Comparison of ENCODE assay signal across 25 cellular contexts in the genomic region with DNA sequence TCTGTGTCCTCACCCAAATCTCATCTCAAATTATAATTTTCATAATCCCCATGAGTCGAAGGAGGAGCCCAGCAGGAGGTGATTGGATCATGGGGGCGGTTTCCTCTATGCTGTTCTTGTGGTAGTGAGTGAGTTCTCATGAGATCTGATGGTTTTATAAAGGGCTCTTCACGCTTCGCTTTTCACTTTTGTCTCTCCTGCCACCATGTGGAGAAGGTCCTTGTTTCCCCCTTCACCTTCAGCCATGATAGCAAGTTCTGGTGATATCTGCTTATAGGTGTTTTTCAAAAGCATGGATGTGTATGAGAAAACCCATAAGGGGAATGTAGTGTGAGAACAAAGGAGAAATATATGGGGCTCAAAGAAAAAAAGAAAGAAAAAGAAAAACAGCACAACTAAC.
DNase-seq lines count a peak whose midpoint lies in the region; ATAC-seq and TF ChIP-seq lines count a peak whose summit lies in the region.
"Had no signal": no experiment of that assay in that cellular context is flagged by ENCODE, and none has a peak within 500 bp of the region (broad histone marks: within the 10 kb centered on the region; RNA-seq: fewer than 3 reads in every experiment).

No MANE protein-coding gene starts in this region.

- peak; percentile 39; the same call in 1 of the 2 replicates for TF ChIP-seq CTCF in A673 (conservative IDR thresholded peaks at IDR 0.05; ENCODE audit: low read depth, low read length)
- peak; percentile 29 for TF ChIP-seq CTCF in GM12865 (IDR thresholded peaks at IDR 0.05; ENCODE audit: insufficient read depth, low read depth, low read length, missing control alignments)
- no peak for TF ChIP-seq CTCF in NB4 (IDR thresholded peaks at IDR 0.05; ENCODE audit: low read depth, low read length)

- intact Hi-C loops in A673 (cut with micrococcal nuclease; ENCODE audit: unreplicated experiment): no loop called here
- intact Hi-C loops in activated CD4-positive, alpha-beta memory T cell treated with anti-CD3 and anti-CD28 coated beads for 36 hours (cut with micrococcal nuclease): no loop called here

- no peak overlapping the region for H3K4me3 Mint-ChIP-seq in activated CD4-positive, alpha-beta memory T cell treated with anti-CD3 and anti-CD28 coated beads for 36 hours
- H3K4me3 Mint-ChIP-seq: CD4-positive, alpha-beta T cell; effector memory CD8-positive, alpha-beta T cell; T-helper 17 cell; WTC11 had no signal

- peaks cover 4% of the 10 kb centered on the region for H3K9me3 ChIP-seq in A673 (ENCODE audit: low read depth, low read length, poor library complexity, severe bottlenecking)
- H3K9me3 ChIP-seq: colonic mucosa, esophagus squamous epithelium, MG63, spleen had no signal

- H3K27ac ChIP-seq in A673 (ENCODE audit: low read depth, low read length, poor library complexity, severe bottlenecking): no peak overlapping the region
- H3K27ac ChIP-seq: colonic mucosa, esophagus squamous epithelium, SK-N-MC, spleen had no signal

- no peak overlapping the region for H3K27ac Mint-ChIP-seq in activated CD4-positive, alpha-beta memory T cell treated with anti-CD3 and anti-CD28 coated beads for 36 hours
- H3K27ac Mint-ChIP-seq: CD4-positive, alpha-beta T cell; effector memory CD8-positive, alpha-beta T cell; T-helper 17 cell; WTC11 had no signal

- peak; percentile 35 for DNase-seq in A673 (ENCODE audit: low spot score)
- DNase-seq in GM12865 (ENCODE audit: low read depth): peak; percentile 28
- peak; percentile 7 for DNase-seq in NB4 (ENCODE audit: low read depth)
- peak; percentile 6 for DNase-seq in cerebellar cortex (ENCODE audit: low spot score)
- DNase-seq in activated CD4-positive, alpha-beta memory T cell treated with anti-CD3 and anti-CD28 coated beads for 36 hours: no peak
- no peak for DNase-seq in activated CD4-positive, alpha-beta T cell treated with anti-CD3 and anti-CD28 coated beads, Interleukin-2, amount 50 U/mL, for 4 hours
- DNase-seq: activated CD4-positive, alpha-beta T cell treated with anti-CD3 and anti-CD28 coated beads, Interleukin-2, amount 50 U/mL, for 48 hours; activated gamma-delta T cell treated with Interleukin-2 at 50 U/mL for 16 hours; CD4-positive, alpha-beta T cell; colonic mucosa; effector memory CD8-positive, alpha-beta T cell; esophagus squamous epithelium; GDM1; MG63; NCI-H1436; NCI-H526 treated with DMSO at 0.1 percent for 48 hours; spleen; stimulated activated CD4-positive, alpha-beta T cell treated with anti-CD3 and anti-CD28 coated beads, Interleukin-4, amount 100 ng/mL, for 24 hours; stimulated activated naive CD4-positive, alpha-beta T cell treated with Interleukin-2 at 50 U/mL for 16 hours; T-helper 17 cell had no signal

- H3K4me1 Mint-ChIP-seq in activated CD4-positive, alpha-beta memory T cell treated with anti-CD3 and anti-CD28 coated beads for 36 hours (ENCODE audit: low read depth): no peaks in the 10 kb centered on the region
- H3K4me1 Mint-ChIP-seq: T-helper 17 cell, WTC11 had no signal

- H3K4me1 ChIP-seq in A673 (ENCODE audit: insufficient read depth, low read length, poor library complexity, severe bottlenecking): no peaks in the 10 kb centered on the region
- H3K4me1 ChIP-seq: colonic mucosa, esophagus squamous epithelium, spleen had no signal

- no TSS peak for BruUV-seq in A673 (replicated peaks; lab: Mats Ljungman, UMichigan)

- no peaks in the 10 kb centered on the region for H3K36me3 ChIP-seq in A673 (ENCODE audit: insufficient read depth, low read length, poor library complexity, severe bottlenecking)
- H3K36me3 ChIP-seq: colonic mucosa, esophagus squamous epithelium, MG63, spleen had no signal

- CTCF ChIA-PET in A673 (lab: Charles Lee): interaction anchor here (0.6 kb wide), 1 partner anchor 39 kb away, joined by 3 read pairs; no protein-coding TSS in a partner anchor
- CTCF ChIA-PET in activated CD4-positive, alpha-beta memory T cell treated with anti-CD3 and anti-CD28 coated beads for 36 hours (lab: Charles Lee): no interaction called here

- H3K27me3 Mint-ChIP-seq in activated CD4-positive, alpha-beta memory T cell treated with anti-CD3 and anti-CD28 coated beads for 36 hours: no peaks in the 10 kb centered on the region
- H3K27me3 Mint-ChIP-seq: CD4-positive, alpha-beta T cell; effector memory CD8-positive, alpha-beta T cell; T-helper 17 cell had no signal

- peaks cover 6% of the 10 kb centered on the region for H3K9me3 Mint-ChIP-seq in activated CD4-positive, alpha-beta memory T cell treated with anti-CD3 and anti-CD28 coated beads for 36 hours
- H3K9me3 Mint-ChIP-seq: CD4-positive, alpha-beta T cell had no signal

- no peaks in the 10 kb centered on the region for H3K27me3 ChIP-seq in A673 (replicated peaks; ENCODE audit: insufficient read depth, low read depth, low read length, poor library complexity)
- H3K27me3 ChIP-seq: colonic mucosa, esophagus squamous epithelium, MG63, spleen had no signal

- POLR2A ChIA-PET in A673 (lab: Charles Lee; ENCODE audit: low non-redundant PET): no interaction called here
- POLR2A ChIA-PET in activated CD4-positive, alpha-beta memory T cell treated with anti-CD3 and anti-CD28 coated beads for 36 hours (lab: Charles Lee): no interaction called here

- ATAC-seq in GM21515 (IDR thresholded peaks at IDR 0.05; ENCODE audit: unreplicated experiment) (no peak), HG02678 (IDR thresholded peaks at IDR 0.05; ENCODE audit: unreplicated experiment) (no peak)
- ATAC-seq: effector memory CD8-positive, alpha-beta T cell; T-helper 17 cell; WTC11 had no signal

- H3K4me3 ChIP-seq in A673 (ENCODE audit: low read depth, low read length, poor library complexity, severe bottlenecking) (no peak overlapping the region), GM12865 (ENCODE audit: low read depth, low read length) (no peak overlapping the region), NB4 (ENCODE audit: low read depth, low read length) (no peak overlapping the region)
- H3K4me3 ChIP-seq: colonic mucosa, esophagus squamous epithelium, lung, MG63, SK-N-MC, spleen had no signal

- no peaks in the 10 kb centered on the region for H3K36me3 Mint-ChIP-seq in activated CD4-positive, alpha-beta memory T cell treated with anti-CD3 and anti-CD28 coated beads for 36 hours

- TF ChIP-seq POLR2A in NB4 (IDR thresholded peaks at IDR 0.05; ENCODE audit: extremely low read depth, insufficient read length): no peak

Comparison
In these comparisons a context has a peak if more than half of its experiments do, and no peak if none do; other contexts are left out.
1. DNase-seq: peak in A673 (single experiment), GM12865 (single experiment), NB4 (single experiment) and cerebellar cortex (single experiment); none in activated CD4-positive, alpha-beta memory T cell treated with anti-CD3 and anti-CD28 coated beads for 36 hours (single experiment) and activated CD4-positive, alpha-beta T cell treated with anti-CD3 and anti-CD28 coated beads, Interleukin-2, amount 50 U/mL, for 4 hours (0 of 2).